Comparison of ENCODE assay signal across 1 cellular context in the genomic region with DNA sequence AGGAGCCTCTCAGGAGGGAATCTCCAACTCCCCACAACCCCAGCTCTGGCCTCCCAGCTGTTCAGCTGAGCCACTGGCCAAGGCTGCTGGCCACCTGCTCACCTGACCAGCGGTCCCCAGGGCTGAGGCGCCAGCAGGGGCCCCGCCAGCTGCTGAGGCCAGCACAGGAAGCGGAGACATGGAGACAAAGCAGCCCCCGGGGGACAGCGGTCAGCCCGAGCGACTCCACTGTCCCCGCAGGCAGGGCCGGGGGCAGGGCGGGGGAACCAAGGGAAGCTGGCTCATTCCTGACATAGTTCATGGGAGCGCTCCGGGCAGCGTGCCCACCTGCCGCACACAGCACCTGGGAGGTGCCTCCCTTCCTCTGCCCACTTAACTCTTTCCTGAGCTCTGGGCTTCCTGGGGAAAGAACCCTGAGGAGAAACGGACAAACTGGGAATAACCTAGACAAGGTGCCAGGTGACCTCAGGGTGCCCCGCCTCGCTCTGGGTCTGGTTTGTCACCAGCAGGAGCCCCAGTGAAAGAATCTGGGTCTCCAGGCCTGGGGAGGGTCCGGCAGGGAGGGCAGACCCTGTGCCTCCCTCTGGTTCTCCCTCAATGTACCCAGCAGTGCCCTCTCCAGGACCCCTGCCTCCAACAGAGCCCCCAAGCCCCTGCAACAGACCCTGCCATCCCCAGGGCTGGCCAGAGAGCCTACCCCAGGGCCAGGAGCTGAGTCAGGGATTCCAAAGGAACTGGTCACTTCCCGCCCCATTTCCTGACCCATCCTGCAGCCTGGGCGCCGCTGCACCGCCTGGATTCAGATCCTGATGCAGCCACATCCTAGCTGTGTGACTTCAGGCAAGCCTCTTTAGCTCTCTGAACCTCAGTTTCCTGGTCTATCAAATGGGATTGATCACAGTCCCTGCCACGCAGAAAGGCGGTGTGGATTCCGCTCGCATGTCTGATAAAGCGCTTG.
A peak's percentile ranks its signal among the peaks of the same experiment; 100 is the strongest.
TF ChIP-seq lines count a peak whose summit lies in the region.

No MANE protein-coding gene starts in this region.

TF ChIP-seq in HepG2, 621 proteins besides CTCF, POLR2A, EP300 and RAD21 (continued from another document and continues in another):
- TF ChIP-seq, protein P1, sequence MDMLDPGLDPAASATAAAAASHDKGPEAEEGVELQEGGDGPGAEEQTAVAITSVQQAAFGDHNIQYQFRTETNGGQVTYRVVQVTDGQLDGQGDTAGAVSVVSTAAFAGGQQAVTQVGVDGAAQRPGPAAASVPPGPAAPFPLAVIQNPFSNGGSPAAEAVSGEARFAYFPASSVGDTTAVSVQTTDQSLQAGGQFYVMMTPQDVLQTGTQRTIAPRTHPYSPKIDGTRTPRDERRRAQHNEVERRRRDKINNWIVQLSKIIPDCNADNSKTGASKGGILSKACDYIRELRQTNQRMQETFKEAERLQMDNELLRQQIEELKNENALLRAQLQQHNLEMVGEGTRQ (IDR thresholded peaks at IDR 0.05; ENCODE audit: low read depth, low read length): no peak
- TF ChIP-seq, protein P1 (CRISPR knock-in tag; IDR thresholded peaks at IDR 0.05; ENCODE audit: borderline replicate concordance): peak; percentile 27; the same call in 1 of the 2 replicates
- TF ChIP-seq KLF12 (CRISPR knock-in tag; IDR thresholded peaks at IDR 0.05; ENCODE audit: borderline replicate concordance): no peak
- TF ChIP-seq, protein P2, sequence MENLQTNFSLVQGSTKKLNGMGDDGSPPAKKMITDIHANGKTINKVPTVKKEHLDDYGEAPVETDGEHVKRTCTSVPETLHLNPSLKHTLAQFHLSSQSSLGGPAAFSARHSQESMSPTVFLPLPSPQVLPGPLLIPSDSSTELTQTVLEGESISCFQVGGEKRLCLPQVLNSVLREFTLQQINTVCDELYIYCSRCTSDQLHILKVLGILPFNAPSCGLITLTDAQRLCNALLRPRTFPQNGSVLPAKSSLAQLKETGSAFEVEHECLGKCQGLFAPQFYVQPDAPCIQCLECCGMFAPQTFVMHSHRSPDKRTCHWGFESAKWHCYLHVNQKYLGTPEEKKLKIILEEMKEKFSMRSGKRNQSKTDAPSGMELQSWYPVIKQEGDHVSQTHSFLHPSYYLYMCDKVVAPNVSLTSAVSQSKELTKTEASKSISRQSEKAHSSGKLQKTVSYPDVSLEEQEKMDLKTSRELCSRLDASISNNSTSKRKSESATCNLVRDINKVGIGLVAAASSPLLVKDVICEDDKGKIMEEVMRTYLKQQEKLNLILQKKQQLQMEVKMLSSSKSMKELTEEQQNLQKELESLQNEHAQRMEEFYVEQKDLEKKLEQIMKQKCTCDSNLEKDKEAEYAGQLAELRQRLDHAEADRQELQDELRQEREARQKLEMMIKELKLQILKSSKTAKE (CRISPR knock-in tag; IDR thresholded peaks at IDR 0.05; ENCODE audit: borderline replicate concordance): peak; percentile 83
- TF ChIP-seq ZNF674 (CRISPR knock-in tag; IDR thresholded peaks at IDR 0.05; ENCODE audit: low read depth): no peak
- TF ChIP-seq, protein P3, sequence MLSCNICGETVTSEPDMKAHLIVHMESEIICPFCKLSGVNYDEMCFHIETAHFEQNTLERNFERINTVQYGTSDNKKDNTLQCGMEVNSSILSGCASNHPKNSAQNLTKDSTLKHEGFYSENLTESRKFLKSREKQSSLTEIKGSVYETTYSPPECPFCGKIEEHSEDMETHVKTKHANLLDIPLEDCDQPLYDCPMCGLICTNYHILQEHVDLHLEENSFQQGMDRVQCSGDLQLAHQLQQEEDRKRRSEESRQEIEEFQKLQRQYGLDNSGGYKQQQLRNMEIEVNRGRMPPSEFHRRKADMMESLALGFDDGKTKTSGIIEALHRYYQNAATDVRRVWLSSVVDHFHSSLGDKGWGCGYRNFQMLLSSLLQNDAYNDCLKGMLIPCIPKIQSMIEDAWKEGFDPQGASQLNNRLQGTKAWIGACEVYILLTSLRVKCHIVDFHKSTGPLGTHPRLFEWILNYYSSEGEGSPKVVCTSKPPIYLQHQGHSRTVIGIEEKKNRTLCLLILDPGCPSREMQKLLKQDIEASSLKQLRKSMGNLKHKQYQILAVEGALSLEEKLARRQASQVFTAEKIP (CRISPR knock-in tag; IDR thresholded peaks at IDR 0.05; ENCODE audit: borderline replicate concordance): no peak
- peak; percentile 56 for TF ChIP-seq IRF2 (CRISPR knock-in tag; IDR thresholded peaks at IDR 0.05)
- peak; percentile 76; the same call in 1 of the 2 replicates for TF ChIP-seq ZNF747 (CRISPR knock-in tag; IDR thresholded peaks at IDR 0.05; ENCODE audit: borderline replicate concordance)
- TF ChIP-seq ZNF354B (CRISPR knock-in tag; IDR thresholded peaks at IDR 0.05): no peak
- TF ChIP-seq, protein P4, sequence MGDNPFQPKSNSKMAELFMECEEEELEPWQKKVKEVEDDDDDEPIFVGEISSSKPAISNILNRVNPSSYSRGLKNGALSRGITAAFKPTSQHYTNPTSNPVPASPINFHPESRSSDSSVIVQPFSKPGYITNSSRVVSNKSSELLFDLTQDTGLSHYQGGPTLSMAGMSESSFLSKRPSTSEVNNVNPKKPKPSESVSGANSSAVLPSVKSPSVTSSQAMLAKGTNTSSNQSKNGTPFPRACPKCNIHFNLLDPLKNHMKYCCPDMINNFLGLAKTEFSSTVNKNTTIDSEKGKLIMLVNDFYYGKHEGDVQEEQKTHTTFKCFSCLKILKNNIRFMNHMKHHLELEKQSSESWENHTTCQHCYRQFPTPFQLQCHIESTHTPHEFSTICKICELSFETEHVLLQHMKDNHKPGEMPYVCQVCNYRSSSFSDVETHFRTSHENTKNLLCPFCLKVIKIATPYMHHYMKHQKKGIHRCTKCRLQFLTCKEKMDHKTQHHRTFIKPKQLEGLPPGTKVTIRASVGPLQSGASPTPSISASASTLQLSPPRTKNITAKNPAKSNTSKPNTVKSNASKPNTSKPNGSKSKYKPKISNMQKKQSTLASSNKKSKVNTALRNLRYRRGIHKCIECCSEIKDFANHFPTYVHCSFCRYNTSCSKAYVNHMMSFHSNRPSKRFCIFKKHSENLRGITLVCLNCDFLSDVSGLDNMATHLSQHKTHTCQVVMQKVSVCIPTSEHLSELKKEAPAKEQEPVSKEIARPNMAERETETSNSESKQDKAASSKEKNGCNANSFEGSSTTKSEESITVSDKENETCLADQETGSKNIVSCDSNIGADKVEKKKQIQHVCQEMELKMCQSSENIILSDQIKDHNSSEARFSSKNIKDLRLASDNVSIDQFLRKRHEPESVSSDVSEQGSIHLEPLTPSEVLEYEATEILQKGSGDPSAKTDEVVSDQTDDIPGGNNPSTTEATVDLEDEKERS (CRISPR knock-in tag; IDR thresholded peaks at IDR 0.05): no peak
- TF ChIP-seq AGO1 (IDR thresholded peaks at IDR 0.05; ENCODE audit: low read depth, low read length, poor library complexity, severe bottlenecking): peak; percentile 12
- peak; percentile 24 for TF ChIP-seq JARID2 (CRISPR knock-in tag; IDR thresholded peaks at IDR 0.05; ENCODE audit: insufficient replicate concordance)
- TF ChIP-seq CBX1 (IDR thresholded peaks at IDR 0.05; ENCODE audit: low read depth): peak; percentile 15
- TF ChIP-seq, protein P5, sequence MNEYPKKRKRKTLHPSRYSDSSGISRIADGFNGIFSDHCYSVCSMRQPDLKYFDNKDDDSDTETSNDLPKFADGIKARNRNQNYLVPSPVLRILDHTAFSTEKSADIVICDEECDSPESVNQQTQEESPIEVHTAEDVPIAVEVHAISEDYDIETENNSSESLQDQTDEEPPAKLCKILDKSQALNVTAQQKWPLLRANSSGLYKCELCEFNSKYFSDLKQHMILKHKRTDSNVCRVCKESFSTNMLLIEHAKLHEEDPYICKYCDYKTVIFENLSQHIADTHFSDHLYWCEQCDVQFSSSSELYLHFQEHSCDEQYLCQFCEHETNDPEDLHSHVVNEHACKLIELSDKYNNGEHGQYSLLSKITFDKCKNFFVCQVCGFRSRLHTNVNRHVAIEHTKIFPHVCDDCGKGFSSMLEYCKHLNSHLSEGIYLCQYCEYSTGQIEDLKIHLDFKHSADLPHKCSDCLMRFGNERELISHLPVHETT (CRISPR knock-in tag; conservative IDR thresholded peaks at IDR 0.05): no peak
- peak; percentile 19 for TF ChIP-seq KDM2A (CRISPR knock-in tag; IDR thresholded peaks at IDR 0.05; ENCODE audit: borderline replicate concordance, low read depth)
- TF ChIP-seq ATF7 (IDR thresholded peaks at IDR 0.05): no peak
- 0 out of 2 replicates have a peak, but pooled peaks have one; percentile 42 for TF ChIP-seq ATF7 (CRISPR knock-in tag; IDR thresholded peaks at IDR 0.05)
- TF ChIP-seq, protein P6, sequence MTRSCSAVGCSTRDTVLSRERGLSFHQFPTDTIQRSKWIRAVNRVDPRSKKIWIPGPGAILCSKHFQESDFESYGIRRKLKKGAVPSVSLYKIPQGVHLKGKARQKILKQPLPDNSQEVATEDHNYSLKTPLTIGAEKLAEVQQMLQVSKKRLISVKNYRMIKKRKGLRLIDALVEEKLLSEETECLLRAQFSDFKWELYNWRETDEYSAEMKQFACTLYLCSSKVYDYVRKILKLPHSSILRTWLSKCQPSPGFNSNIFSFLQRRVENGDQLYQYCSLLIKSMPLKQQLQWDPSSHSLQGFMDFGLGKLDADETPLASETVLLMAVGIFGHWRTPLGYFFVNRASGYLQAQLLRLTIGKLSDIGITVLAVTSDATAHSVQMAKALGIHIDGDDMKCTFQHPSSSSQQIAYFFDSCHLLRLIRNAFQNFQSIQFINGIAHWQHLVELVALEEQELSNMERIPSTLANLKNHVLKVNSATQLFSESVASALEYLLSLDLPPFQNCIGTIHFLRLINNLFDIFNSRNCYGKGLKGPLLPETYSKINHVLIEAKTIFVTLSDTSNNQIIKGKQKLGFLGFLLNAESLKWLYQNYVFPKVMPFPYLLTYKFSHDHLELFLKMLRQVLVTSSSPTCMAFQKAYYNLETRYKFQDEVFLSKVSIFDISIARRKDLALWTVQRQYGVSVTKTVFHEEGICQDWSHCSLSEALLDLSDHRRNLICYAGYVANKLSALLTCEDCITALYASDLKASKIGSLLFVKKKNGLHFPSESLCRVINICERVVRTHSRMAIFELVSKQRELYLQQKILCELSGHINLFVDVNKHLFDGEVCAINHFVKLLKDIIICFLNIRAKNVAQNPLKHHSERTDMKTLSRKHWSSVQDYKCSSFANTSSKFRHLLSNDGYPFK (CRISPR knock-in tag; IDR thresholded peaks at IDR 0.05; ENCODE audit: borderline replicate concordance): no peak
- peak; percentile 58 to 64 for TF ChIP-seq MAFK (conservative IDR thresholded peaks at IDR 0.05 in 1 of 2, IDR thresholded peaks at IDR 0.05 in 1 of 2; ENCODE audit: low read length in 2 of 2)
- TF ChIP-seq, protein P7, sequence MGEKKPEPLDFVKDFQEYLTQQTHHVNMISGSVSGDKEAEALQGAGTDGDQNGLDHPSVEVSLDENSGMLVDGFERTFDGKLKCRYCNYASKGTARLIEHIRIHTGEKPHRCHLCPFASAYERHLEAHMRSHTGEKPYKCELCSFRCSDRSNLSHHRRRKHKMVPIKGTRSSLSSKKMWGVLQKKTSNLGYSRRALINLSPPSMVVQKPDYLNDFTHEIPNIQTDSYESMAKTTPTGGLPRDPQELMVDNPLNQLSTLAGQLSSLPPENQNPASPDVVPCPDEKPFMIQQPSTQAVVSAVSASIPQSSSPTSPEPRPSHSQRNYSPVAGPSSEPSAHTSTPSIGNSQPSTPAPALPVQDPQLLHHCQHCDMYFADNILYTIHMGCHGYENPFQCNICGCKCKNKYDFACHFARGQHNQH (CRISPR knock-in tag; IDR thresholded peaks at IDR 0.05): no peak
- no peak for TF ChIP-seq ZNF558 (CRISPR knock-in tag; IDR thresholded peaks at IDR 0.05; ENCODE audit: borderline replicate concordance)
- TF ChIP-seq PCBP1 (IDR thresholded peaks at IDR 0.05; ENCODE audit: borderline replicate concordance, low read depth, low read length): no peak
- no peak for TF ChIP-seq ZFYVE20 (CRISPR knock-in tag; IDR thresholded peaks at IDR 0.05; ENCODE audit: borderline replicate concordance, low read depth)
- TF ChIP-seq ZNF570 (CRISPR knock-in tag; IDR thresholded peaks at IDR 0.05; ENCODE audit: borderline replicate concordance): no peak
- peak; percentile 84 for TF ChIP-seq PHF21A (CRISPR knock-in tag; IDR thresholded peaks at IDR 0.05)
- TF ChIP-seq ZFP36 (IDR thresholded peaks at IDR 0.05; ENCODE audit: borderline replicate concordance, low read depth, low read length, partially characterized antibody): no peak
- no peak for TF ChIP-seq ZBTB8A (CRISPR knock-in tag; IDR thresholded peaks at IDR 0.05; ENCODE audit: borderline replicate concordance, low read depth)
- peak; percentile 55; the same call in 1 of the 2 replicates for TF ChIP-seq HMG20A (CRISPR knock-in tag; IDR thresholded peaks at IDR 0.05; ENCODE audit: borderline replicate concordance)
- no peak for TF ChIP-seq ZNF124 (CRISPR knock-in tag; IDR thresholded peaks at IDR 0.05)
- TF ChIP-seq NCOR1 (IDR thresholded peaks at IDR 0.05; ENCODE audit: borderline replicate concordance, low read length): no peak
- TF ChIP-seq, protein P8, sequence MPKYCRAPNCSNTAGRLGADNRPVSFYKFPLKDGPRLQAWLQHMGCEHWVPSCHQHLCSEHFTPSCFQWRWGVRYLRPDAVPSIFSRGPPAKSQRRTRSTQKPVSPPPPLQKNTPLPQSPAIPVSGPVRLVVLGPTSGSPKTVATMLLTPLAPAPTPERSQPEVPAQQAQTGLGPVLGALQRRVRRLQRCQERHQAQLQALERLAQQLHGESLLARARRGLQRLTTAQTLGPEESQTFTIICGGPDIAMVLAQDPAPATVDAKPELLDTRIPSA (CRISPR knock-in tag; IDR thresholded peaks at IDR 0.05; ENCODE audit: borderline replicate concordance): no peak
- TF ChIP-seq, protein P9, sequence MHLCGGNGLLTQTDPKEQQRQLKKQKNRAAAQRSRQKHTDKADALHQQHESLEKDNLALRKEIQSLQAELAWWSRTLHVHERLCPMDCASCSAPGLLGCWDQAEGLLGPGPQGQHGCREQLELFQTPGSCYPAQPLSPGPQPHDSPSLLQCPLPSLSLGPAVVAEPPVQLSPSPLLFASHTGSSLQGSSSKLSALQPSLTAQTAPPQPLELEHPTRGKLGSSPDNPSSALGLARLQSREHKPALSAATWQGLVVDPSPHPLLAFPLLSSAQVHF (CRISPR knock-in tag; IDR thresholded peaks at IDR 0.05): no peak
- 0 out of 2 replicates have a peak, but pooled peaks have one; percentile 25 for TF ChIP-seq NFYC (CRISPR knock-in tag; IDR thresholded peaks at IDR 0.05)
- TF ChIP-seq TCF12 (IDR thresholded peaks at IDR 0.05): no peak
- TF ChIP-seq TCF12 (CRISPR knock-in tag; IDR thresholded peaks at IDR 0.05): no peak
- no peak for TF ChIP-seq CEBPB (IDR thresholded peaks at IDR 0.05; ENCODE audit: borderline replicate concordance, low read depth, low read length)
- TF ChIP-seq RAD51 (IDR thresholded peaks at IDR 0.05; ENCODE audit: borderline replicate concordance): no peak
- no peak for TF ChIP-seq ZNF337 (CRISPR knock-in tag; IDR thresholded peaks at IDR 0.05; ENCODE audit: borderline replicate concordance, low read depth)
